In the genomic region with DNA sequence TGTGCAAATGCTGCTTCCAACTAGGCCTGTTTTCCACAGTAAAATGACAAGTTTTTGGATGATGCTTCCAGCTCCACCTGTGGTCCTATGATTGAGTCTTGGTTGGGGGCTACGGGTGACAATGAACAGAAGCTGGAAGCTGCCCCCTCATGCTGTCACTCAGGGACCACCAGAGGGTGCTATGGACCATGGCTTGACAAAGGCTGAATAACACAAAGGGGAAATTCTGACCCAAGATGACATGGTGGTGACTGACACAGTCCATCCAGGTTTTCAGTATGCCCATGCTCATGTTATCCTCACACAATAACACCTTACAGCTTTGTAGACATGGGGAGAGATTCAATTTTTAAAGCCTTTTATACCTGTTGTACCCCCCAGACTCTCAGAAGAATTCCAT, we compare ENCODE assay signal across 1 cellular context.
TF ChIP-seq lines count a peak whose summit lies in the region.

No MANE protein-coding gene starts in this region.

TF ChIP-seq in endothelial cell of umbilical vein, 7 proteins besides CTCF, POLR2A, EP300 and RAD21:
- no peak for TF ChIP-seq MAX (IDR thresholded peaks at IDR 0.05; ENCODE audit: insufficient read depth, insufficient read length)
- TF ChIP-seq GATA2 (IDR thresholded peaks at IDR 0.05; ENCODE audit: insufficient read depth, insufficient read length, low read depth, low read length) = no peak
- no peak for TF ChIP-seq POLR2AphosphoS5 (IDR thresholded peaks at IDR 0.05; ENCODE audit: insufficient read depth, low read depth, low read length)
- no peak for TF ChIP-seq JUN (IDR thresholded peaks at IDR 0.05; ENCODE audit: borderline replicate concordance, insufficient read depth, insufficient read length, low read depth)
- no peak for TF ChIP-seq FOS (IDR thresholded peaks at IDR 0.05; ENCODE audit: borderline replicate concordance, insufficient read depth, low read length)
- TF ChIP-seq EZH2 (IDR thresholded peaks at IDR 0.05; ENCODE audit: borderline replicate concordance, low read depth, low read length, severe bottlenecking) = no peak
- no peak for TF ChIP-seq MYC (IDR thresholded peaks at IDR 0.05; ENCODE audit: low read depth, low read length)
